ENCODE assay signal across 8 cellular contexts in genomic region chr21:44801468-44802395, GRCh38. TPM values are rescaled to one million over a fixed set of nuclear protein-coding genes. Genes with fewer than 3 reads are reported as not detected.
DNase-seq lines count a peak whose midpoint lies in the region; ATAC-seq and TF ChIP-seq lines count a peak whose summit lies in the region.

Gene UBE2G2 (minus strand): TSS chr21:44801820. CDS start chr21:44801748, 72 bp downstream.

- H3K4me1 Mint-ChIP-seq in effector memory CD8-positive, alpha-beta T cell (ENCODE audit: low read depth in 2 of 2) = peaks cover 29 to 38% of the 10 kb centered on the region in 2 donors

- H4K5ac ChIP-seq in mesendoderm (ENCODE audit: low read length) = no peak within 1 kb of the TSS

- DNase-seq in HPDE6-E6E7 (ENCODE audit: extremely low spot score) (peak; percentile 87), NOMO-1 treated with DMSO at 0.1 percent for 48 hours (lab: John Stamatoyannopoulos, UW; ENCODE audit: unreplicated experiment) (peak; percentile 65), mesendoderm (peak; percentile 85)
- peak; percentile 67 to 72 for DNase-seq in activated CD8-positive, alpha-beta memory T cell treated with anti-CD3 and anti-CD28 coated beads for 4 hours (ENCODE audit: low read depth in 2 of 2)
- DNase-seq in effector memory CD8-positive, alpha-beta T cell = peak; percentile 83 to 88 (median 85)
- peak; percentile 81 for DNase-seq in stimulated activated CD8-positive, alpha-beta memory T cell treated with anti-CD3 and anti-CD28 coated beads, Interleukin-12 subunit alpha, Interleukin-12 subunit beta, amount 100 ng/mL, for 4 hours (ENCODE audit: low read depth)

- H3K79me2 ChIP-seq in mesendoderm (ENCODE audit: control insufficient read depth, insufficient read depth, low read length) = peaks cover 41% of the 10 kb centered on the region

- H3K18ac ChIP-seq in mesendoderm (ENCODE audit: low read length) = peak within 1 kb of the TSS; percentile 71

- peak within 1 kb of the TSS; percentile 93 for H3K9ac ChIP-seq in mesendoderm (ENCODE audit: low read length)

- WGBS in mesendoderm (ENCODE audit: extremely low coverage, insufficient coverage, low lambda C conversion rate) = no CpG with 5 or more reads among the region's 97 CpGs

- H3K23ac ChIP-seq in mesendoderm (ENCODE audit: low read length) = no peak within 1 kb of the TSS

- no peaks in the 10 kb centered on the region for H3K9me3 Mint-ChIP-seq in effector memory CD8-positive, alpha-beta T cell

- peak within 1 kb of the TSS; percentile 77 to 85 for H3K27ac Mint-ChIP-seq in effector memory CD8-positive, alpha-beta T cell

- ATAC-seq in GM19395 (IDR thresholded peaks at IDR 0.05; ENCODE audit: unreplicated experiment) = peak; percentile 78
- ATAC-seq in effector memory CD8-positive, alpha-beta T cell (replicated peaks) = peak; percentile 95

- TF ChIP-seq CTCF in C4-2B (conservative IDR thresholded peaks at IDR 0.05) = no peak

- peak within 1 kb of the TSS; percentile 86 for H3K4me3 ChIP-seq in mesendoderm (ENCODE audit: low read length)

- peak within 1 kb of the TSS; percentile 86 to 88 for H3K4me3 Mint-ChIP-seq in effector memory CD8-positive, alpha-beta T cell

- H3K36me3 Mint-ChIP-seq in effector memory CD8-positive, alpha-beta T cell (ENCODE audit: insufficient read depth) = peaks cover 44% of the 10 kb centered on the region

- H3K79me1 ChIP-seq in mesendoderm (ENCODE audit: low read length) = peaks cover 15% of the 10 kb centered on the region

- H3K4me1 ChIP-seq in mesendoderm (ENCODE audit: control insufficient read depth, low read depth, low read length) = peaks cover 4% of the 10 kb centered on the region

- peak within 1 kb of the TSS; percentile 61 for H2BK5ac ChIP-seq in mesendoderm (ENCODE audit: low read length)

- H3K4me2 ChIP-seq in mesendoderm (ENCODE audit: low read length) = peak within 1 kb of the TSS; percentile 63

- H3K56ac ChIP-seq in mesendoderm (ENCODE audit: low read length) = peak within 1 kb of the TSS; percentile 96

- no peak within 1 kb of the TSS for H2BK120ac ChIP-seq in mesendoderm (ENCODE audit: low read depth, low read length)

- H3K27ac ChIP-seq in C4-2B = peak within 1 kb of the TSS; percentile 95
- H3K27ac ChIP-seq in mesendoderm (ENCODE audit: low read depth, low read length) = peak within 1 kb of the TSS; percentile 64

- H2BK15ac ChIP-seq in mesendoderm (replicated peaks; ENCODE audit: low read depth) = no peak within 1 kb of the TSS

- no peaks in the 10 kb centered on the region for H3K27me3 Mint-ChIP-seq in effector memory CD8-positive, alpha-beta T cell

- H2AK5ac ChIP-seq in mesendoderm (ENCODE audit: low read length) = no peak within 1 kb of the TSS

- H3K27me3 ChIP-seq in mesendoderm (ENCODE audit: insufficient read depth, low read length, poor library complexity) = no peaks in the 10 kb centered on the region

- H4K8ac ChIP-seq in mesendoderm (ENCODE audit: low read depth, low read length) = peak within 1 kb of the TSS; percentile 83

- no peaks in the 10 kb centered on the region for H3K36me3 ChIP-seq in mesendoderm (ENCODE audit: control insufficient read depth, insufficient read depth, low read length)

- H3K4ac ChIP-seq in mesendoderm (ENCODE audit: low read depth, low read length) = peak within 1 kb of the TSS; percentile 66

RNA-seq across cellular contexts. Expression of gene UBE2G2, which starts in this region (rescaled TPM):
- polyA plus RNA-seq in mesendoderm (2013, experiment 1 of 2) = 73.0 TPM
- polyA plus RNA-seq in mesendoderm (2013, experiment 2 of 2) = 72.2 TPM

Comparison
In these comparisons a context has a peak if more than half of its experiments do, and no peak if none do; other contexts are left out.
1. Peak in every context shown above with its lines: DNase-seq, ATAC-seq, H3K4me3 ChIP-seq and H3K27ac ChIP-seq.